Comparison of ENCODE assay signal across 1 cellular context in genomic region chr11:57214494-57214893, GRCh38.
A peak's percentile ranks its signal among the peaks of the same experiment; 100 is the strongest.
TF ChIP-seq lines count a peak whose summit lies in the region.

No MANE protein-coding gene starts in this region.

TF ChIP-seq in IMR-90, 13 proteins besides CTCF, POLR2A, EP300 and RAD21 (continued from another document):
- no peak for TF ChIP-seq SMC3 (IDR thresholded peaks at IDR 0.05; ENCODE audit: low read depth, low read length)
- peak; percentile 47; the same call in 1 of the 2 replicates for TF ChIP-seq FOS (IDR thresholded peaks at IDR 0.05; ENCODE audit: low read depth, low read length)
- peak; percentile 63 for TF ChIP-seq BHLHE40 (IDR thresholded peaks at IDR 0.05; ENCODE audit: low read depth, low read length)
